Comparison of ENCODE assay signal across 17 cellular contexts in the genomic region with DNA sequence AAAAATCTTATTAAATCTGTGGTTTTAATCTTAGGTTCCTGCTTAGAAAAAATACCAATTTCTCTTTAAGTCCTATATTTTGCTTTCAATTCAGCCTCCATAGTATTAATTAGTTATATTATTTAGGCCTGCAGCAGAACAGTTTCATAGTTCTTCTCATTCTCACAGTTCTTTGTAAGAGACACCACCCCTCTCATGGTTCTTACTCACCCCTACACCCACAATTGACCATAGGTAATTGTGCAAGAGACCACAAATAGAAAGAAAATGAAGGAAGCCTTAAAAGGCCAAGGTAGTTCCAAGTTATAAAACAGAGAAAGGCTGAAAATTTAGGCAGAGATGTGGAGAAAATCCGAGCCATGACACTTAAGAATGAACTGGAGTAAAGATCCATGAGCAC.
DNase-seq lines count a peak whose midpoint lies in the region; ATAC-seq and TF ChIP-seq lines count a peak whose summit lies in the region.
"Had no signal": no experiment of that assay in that cellular context is flagged by ENCODE, and none has a peak within 500 bp of the region (broad histone marks: within the 10 kb centered on the region; RNA-seq: fewer than 3 reads in every experiment).

No MANE protein-coding gene starts in this region.

- no peaks in the 10 kb centered on the region for H3K27me3 ChIP-seq in right atrium auricular region
- H3K27me3 ChIP-seq: BLaER1, body of pancreas, heart right ventricle had no signal

- POLR2A ChIA-PET in GM10248 (lab: Yijun Ruan, JAX): no interaction called here

- no peaks in the 10 kb centered on the region for H3K36me3 ChIP-seq in right atrium auricular region
- H3K36me3 ChIP-seq: BLaER1, heart right ventricle, thoracic aorta had no signal

- ATAC-seq in HG03045 (IDR thresholded peaks at IDR 0.05; ENCODE audit: unreplicated experiment): no peak
- ATAC-seq: body of pancreas, heart right ventricle, T-cell, WTC11 had no signal

- CTCF ChIA-PET in GM10248 (lab: Yijun Ruan, JAX): no interaction called here

- peaks cover 0 to 17% of the 10 kb centered on the region in 2 donors for H3K4me1 ChIP-seq in right atrium auricular region
- H3K4me1 ChIP-seq: BLaER1 had no signal

- H3K27ac ChIP-seq in right atrium auricular region: no peak overlapping the region
- H3K27ac ChIP-seq: BLaER1, heart right ventricle, thoracic aorta had no signal

- no peak overlapping the region for H3K4me3 ChIP-seq in epithelial cell of proximal tubule (ENCODE audit: low read depth, low read length)
- H3K4me3 ChIP-seq in right atrium auricular region: no peak overlapping the region
- H3K4me3 ChIP-seq: BLaER1, body of pancreas, heart right ventricle, thoracic aorta had no signal

- TF ChIP-seq CTCF in GM10248 (IDR thresholded peaks at IDR 0.05; ENCODE audit: control extremely low read depth, extremely low read depth, low read depth, missing control alignments) (no peak), epithelial cell of proximal tubule (conservative IDR thresholded peaks at IDR 0.05; ENCODE audit: low read depth, low read length) (no peak), right atrium auricular region (IDR thresholded peaks at IDR 0.05) (no peak)

- H3K9me3 ChIP-seq in right atrium auricular region: no peaks in the 10 kb centered on the region
- H3K9me3 ChIP-seq: BLaER1, body of pancreas, heart right ventricle, thoracic aorta had no signal

- DNase-seq in GM10248 (ENCODE audit: extremely low spot score) (peak; percentile 10), NOMO-1 treated with DMSO at 0.1 percent for 48 hours (lab: John Stamatoyannopoulos, UW; ENCODE audit: unreplicated experiment) (peak; percentile 57), epithelial cell of proximal tubule (ENCODE audit: low read depth) (peak; percentile 53), renal cortical epithelial cell (ENCODE audit: low read depth) (peak; percentile 91), right atrium auricular region (ENCODE audit: low spot score) (no peak), DMS153 (lab: John Stamatoyannopoulos, UW) (no peak), hypothalamus (lab: John Stamatoyannopoulos, UW) (no peak)
- DNase-seq: body of pancreas; DMS79 treated with DMSO at 0.1 percent for 48 hours; heart right ventricle; NCI-H1417 treated with DMSO at 0.1 percent for 48 hours; stimulated activated CD4-positive, alpha-beta T cell treated with anti-CD3 and anti-CD28 coated beads, Interleukin-15, amount 100 ng/mL, for 24 hours; T-cell had no signal

Comparison
In these comparisons a context has a peak if more than half of its experiments do, and no peak if none do; other contexts are left out.
1. DNase-seq: peak in GM10248 (single experiment), NOMO-1 treated with DMSO at 0.1 percent for 48 hours (single experiment), epithelial cell of proximal tubule (single experiment) and renal cortical epithelial cell (single experiment); none in right atrium auricular region (single experiment), DMS153 (single experiment) and hypothalamus (0 of 51).